9 cellular contexts compared by ENCODE assay signal in the genomic region with DNA sequence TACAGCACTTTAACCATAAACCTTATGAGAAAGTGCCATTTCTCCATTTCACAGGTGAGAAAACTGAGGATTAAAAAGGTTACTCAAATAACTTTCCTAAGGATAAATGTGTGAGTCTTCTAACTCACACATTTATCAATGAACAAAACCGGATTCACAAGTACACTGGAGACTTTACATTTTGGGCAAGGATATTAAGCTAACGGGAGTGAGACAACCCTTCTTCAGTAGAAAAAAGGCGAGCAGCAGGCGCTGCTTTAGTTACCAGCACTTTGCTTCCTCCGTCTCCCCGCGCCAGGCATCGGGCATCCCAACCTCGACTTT. TPM values are rescaled to one million over a fixed set of nuclear protein-coding genes. Genes with fewer than 3 reads are reported as not detected.
DNase-seq lines count a peak whose midpoint lies in the region; ATAC-seq and TF ChIP-seq lines count a peak whose summit lies in the region.
"Had no signal": no experiment of that assay in that cellular context is flagged by ENCODE, and none has a peak within 500 bp of the region (broad histone marks: within the 10 kb centered on the region; RNA-seq: fewer than 3 reads in every experiment).

No MANE protein-coding gene starts in this region.

- peaks cover 0 to 5% (median 0%) of the 10 kb centered on the region in 3 donors for H3K9me3 Mint-ChIP-seq in T-cell

- no peaks in the 10 kb centered on the region for H3K36me3 ChIP-seq in rectal smooth muscle tissue (ENCODE audit: control insufficient read depth, insufficient read depth, low read length)
- no peaks in the 10 kb centered on the region for H3K36me3 ChIP-seq in mucosa of descending colon (ENCODE audit: low read depth)

- CTCF ChIA-PET in T-cell (lab: Charles Lee), result interaction anchor here (0.7 to 1.1 kb wide), 4 partner anchors 8 to 27 kb away, joined by 3 read pairs; no protein-coding TSS in a partner anchor

- ATAC-seq in T-cell (replicated peaks in 1 of 4), result no peak
- no peak for ATAC-seq in mucosa of descending colon

- H3K4me1 ChIP-seq in rectal smooth muscle tissue (ENCODE audit: control insufficient read depth, insufficient read depth, low read length) (peaks cover 11% of the 10 kb centered on the region), mucosa of descending colon (ENCODE audit: low read depth) (no peaks in the 10 kb centered on the region)

- H3K27ac Mint-ChIP-seq in T-cell, result peak overlapping the region; percentile 79 to 86

- no peaks in the 10 kb centered on the region for H3K9me3 ChIP-seq in mucosa of descending colon

- no peak for DNase-seq in GM12864 (ENCODE audit: low read depth)
- DNase-seq in T-cell, result no peak
- no peak for DNase-seq in fibroblast of pulmonary artery (ENCODE audit: low read depth)
- no peak for DNase-seq in NCI-H510A treated with DMSO at 0.1 percent for 48 hours (lab: John Stamatoyannopoulos, UW)
- DNase-seq in mucosa of descending colon, result no peak
- no peak for DNase-seq in AG08395 (ENCODE audit: low spot score)
- no peak for DNase-seq in NCI-H526 (lab: John Stamatoyannopoulos, UW)
- DNase-seq: NCI-H1694 treated with DMSO at 0.1 percent for 48 hours had no signal

- H3K4me1 Mint-ChIP-seq in T-cell, result peaks cover 46 to 51% (median 49%) of the 10 kb centered on the region in 3 donors

- no peaks in the 10 kb centered on the region for H3K27me3 ChIP-seq in rectal smooth muscle tissue (ENCODE audit: control insufficient read depth, insufficient read depth, low read length)

- TF ChIP-seq CTCF in GM12864 (IDR thresholded peaks at IDR 0.05; ENCODE audit: low read depth, low read length, missing control alignments), result no peak
- TF ChIP-seq CTCF in fibroblast of pulmonary artery (IDR thresholded peaks at IDR 0.05; ENCODE audit: low read length, missing control alignments), result no peak
- no peak for TF ChIP-seq CTCF in mucosa of descending colon (IDR thresholded peaks at IDR 0.05)

- H3K27ac ChIP-seq in rectal smooth muscle tissue (ENCODE audit: low read depth, low read length), result peak overlapping the region; percentile 90

- peak overlapping the region; percentile 78 to 85 (median 84) for H3K4me3 Mint-ChIP-seq in T-cell

- H3K27me3 Mint-ChIP-seq in T-cell, result no peaks in the 10 kb centered on the region

- intact Hi-C loops in mucosa of descending colon (cut with DNase I, micrococcal nuclease), result no loop called here

- POLR2A ChIA-PET in T-cell (lab: Charles Lee), result interaction anchor here (0.6 to 1.0 kb wide), 4 partner anchors 10 to 1040 kb away, joined by 3 to 4 read pairs (median 3); no protein-coding TSS in a partner anchor

- H3K36me3 Mint-ChIP-seq in T-cell, result peaks cover 23% of the 10 kb centered on the region

- H3K9ac ChIP-seq in rectal smooth muscle tissue (ENCODE audit: low read length), result no peak overlapping the region

- H3K4me3 ChIP-seq in GM12864 (ENCODE audit: low read depth, low read length) (peak overlapping the region; percentile 69), fibroblast of pulmonary artery (replicated peaks; ENCODE audit: low read depth, low read length) (peak overlapping the region; percentile 83), rectal smooth muscle tissue (ENCODE audit: low read length) (peak overlapping the region; percentile 72), mucosa of descending colon (no peak overlapping the region)

RNA-seq across cellular contexts. Expression of a gene that starts 0.4 kb away (rescaled TPM):
- total RNA-seq in T-cell, result 10 to 100 TPM; 29.0 to 63.8 (median 45.2) TPM
- 10 to 100 TPM; 13.5 to 20.7 (median 16.6) TPM for total RNA-seq in mucosa of descending colon
